Comparison of ENCODE assay signal across 15 cellular contexts in genomic region chr14:101476258-101476930, GRCh38.
DNase-seq lines count a peak whose midpoint lies in the region; ATAC-seq, FAIRE-seq and TF ChIP-seq lines count a peak whose summit lies in the region.
"Had no signal": no experiment of that assay in that cellular context is flagged by ENCODE, and none has a peak within 500 bp of the region (broad histone marks: within the 10 kb centered on the region; RNA-seq: fewer than 3 reads in every experiment).

No MANE protein-coding gene starts in this region.

- CTCF ChIA-PET in naive thymus-derived CD4-positive, alpha-beta T cell (lab: Charles Lee) = no interaction called here

- H3K4me1 ChIP-seq in left ventricle myocardium inferior = no peaks in the 10 kb centered on the region
- peaks cover 27 to 44% (median 29%) of the 10 kb centered on the region in 3 donors for H3K4me1 ChIP-seq in pancreas
- H3K4me1 ChIP-seq in naive thymus-derived CD4-positive, alpha-beta T cell (ENCODE audit: control insufficient read depth in 2 of 2, insufficient read depth in 2 of 2, low read length in 2 of 2) = no peaks in the 10 kb centered on the region

- no peaks in the 10 kb centered on the region for H3K36me3 Mint-ChIP-seq in glutamatergic neuron (ENCODE audit: unreplicated experiment)
- H3K36me3 Mint-ChIP-seq in naive thymus-derived CD4-positive, alpha-beta T cell = no peaks in the 10 kb centered on the region
- no peaks in the 10 kb centered on the region for H3K36me3 Mint-ChIP-seq in activated T-helper 2 cell treated with anti-CD3 and anti-CD28 coated beads, Interferon-gamma antibody, Interleukin-2, Interleukin-4, amounts not matched to agents 10 μg/mL and 5 μg/mL and 100 μg/mL, durations not matched to agents 14 hours and 24 hours and 36 hours (ENCODE audit: low read depth)
- H3K36me3 Mint-ChIP-seq: stimulated activated naive B cell treated with anti-CD40 and anti-IgM and Interleukin-4, amounts not matched to agents 10 μg/mL and 1 μg/mL and 100 μg/mL, for 72 hours had no signal

- H3K4me1 Mint-ChIP-seq in glutamatergic neuron (ENCODE audit: low read depth, unreplicated experiment) = peaks cover 31% of the 10 kb centered on the region
- H3K4me1 Mint-ChIP-seq in naive thymus-derived CD4-positive, alpha-beta T cell = no peaks in the 10 kb centered on the region
- H3K4me1 Mint-ChIP-seq in activated T-helper 2 cell treated with anti-CD3 and anti-CD28 coated beads, Interferon-gamma antibody, Interleukin-2, Interleukin-4, amounts not matched to agents 10 μg/mL and 5 μg/mL and 100 μg/mL, durations not matched to agents 14 hours and 24 hours and 36 hours (ENCODE audit: low read depth) = no peaks in the 10 kb centered on the region
- H3K4me1 Mint-ChIP-seq: stimulated activated naive B cell treated with anti-CD40 and anti-IgM and Interleukin-4, amounts not matched to agents 10 μg/mL and 1 μg/mL and 100 μg/mL, for 72 hours had no signal

- DNase-seq in left ventricle myocardium inferior = no peak
- DNase-seq in Right ventricle myocardium inferior (ENCODE audit: missing footprints) = no peak
- no peak for DNase-seq in glutamatergic neuron
- DNase-seq in pancreas = peak in 5 of 6 donors; percentile 64 to 74 (median 73)
- no peak for DNase-seq in islet precursor cell
- no peak for DNase-seq in naive thymus-derived CD4-positive, alpha-beta T cell
- no peak for DNase-seq in activated T-helper 2 cell treated with anti-CD3 and anti-CD28 coated beads, Interferon-gamma antibody, Interleukin-2, Interleukin-4, amounts not matched to agents 10 μg/mL and 5 μg/mL and 100 μg/mL, durations not matched to agents 14 hours and 24 hours and 36 hours (ENCODE audit: low spot score)
- DNase-seq: activated naive CD4-positive, alpha-beta T cell treated with anti-CD3 and anti-CD28 coated beads for 36 hours; DMS 273 treated with DMSO at 0.1 percent for 48 hours; MM.1S; stimulated activated naive B cell treated with anti-CD40 and anti-IgM and Interleukin-4, amounts not matched to agents 10 μg/mL and 1 μg/mL and 100 μg/mL, for 72 hours had no signal

- peak overlapping the region; percentile 25 for H3K4me3 Mint-ChIP-seq in glutamatergic neuron (ENCODE audit: unreplicated experiment)
- H3K4me3 Mint-ChIP-seq in naive thymus-derived CD4-positive, alpha-beta T cell = peak overlapping the region in 1 of 10 donors; percentile 63
- no peak overlapping the region for H3K4me3 Mint-ChIP-seq in activated T-helper 2 cell treated with anti-CD3 and anti-CD28 coated beads, Interferon-gamma antibody, Interleukin-2, Interleukin-4, amounts not matched to agents 10 μg/mL and 5 μg/mL and 100 μg/mL, durations not matched to agents 14 hours and 24 hours and 36 hours (ENCODE audit: low read depth)
- H3K4me3 Mint-ChIP-seq: activated naive CD4-positive, alpha-beta T cell treated with anti-CD3 and anti-CD28 coated beads for 36 hours; stimulated activated naive B cell treated with anti-CD40 and anti-IgM and Interleukin-4, amounts not matched to agents 10 μg/mL and 1 μg/mL and 100 μg/mL, for 72 hours had no signal

- H3K9me3 ChIP-seq in left ventricle myocardium inferior (replicated peaks) (no peaks in the 10 kb centered on the region), pancreas (no peaks in the 10 kb centered on the region)
- H3K9me3 ChIP-seq in naive thymus-derived CD4-positive, alpha-beta T cell (ENCODE audit: control insufficient read depth in 2 of 3, low read length in 3 of 3) = no peaks in the 10 kb centered on the region

- no peak for ATAC-seq in Right ventricle myocardium inferior
- peak; percentile 71 to 77 (median 74) for ATAC-seq in pancreas
- no peak for ATAC-seq in naive thymus-derived CD4-positive, alpha-beta T cell
- no peak for ATAC-seq in GM19395 (IDR thresholded peaks at IDR 0.05; ENCODE audit: unreplicated experiment)
- ATAC-seq: stimulated activated naive B cell treated with anti-CD40 and anti-IgM and Interleukin-4, amounts not matched to agents 10 μg/mL and 1 μg/mL and 100 μg/mL, for 72 hours had no signal

- H3K27me3 Mint-ChIP-seq in glutamatergic neuron (ENCODE audit: unreplicated experiment) = peaks cover 19% of the 10 kb centered on the region
- H3K27me3 Mint-ChIP-seq in naive thymus-derived CD4-positive, alpha-beta T cell = peaks cover 0 to 37% (median 12%) of the 10 kb centered on the region in 5 donors
- H3K27me3 Mint-ChIP-seq in activated T-helper 2 cell treated with anti-CD3 and anti-CD28 coated beads, Interferon-gamma antibody, Interleukin-2, Interleukin-4, amounts not matched to agents 10 μg/mL and 5 μg/mL and 100 μg/mL, durations not matched to agents 14 hours and 24 hours and 36 hours (ENCODE audit: low read depth) = no peaks in the 10 kb centered on the region

- peaks cover 78% of the 10 kb centered on the region for H3K27me3 ChIP-seq in left ventricle myocardium inferior (ENCODE audit: low read depth)
- H3K27me3 ChIP-seq in pancreas = no peaks in the 10 kb centered on the region
- no peaks in the 10 kb centered on the region for H3K27me3 ChIP-seq in naive thymus-derived CD4-positive, alpha-beta T cell (ENCODE audit: control insufficient read depth in 2 of 2, insufficient read depth in 2 of 2, low read length in 2 of 2)

- peak overlapping the region; percentile 50 for H3K27ac ChIP-seq in left ventricle myocardium inferior (replicated peaks)
- H3K27ac ChIP-seq in pancreas = peak overlapping the region; percentile 56 to 86 (median 82)
- H3K27ac ChIP-seq in naive thymus-derived CD4-positive, alpha-beta T cell (ENCODE audit: low read depth, low read length) = no peak overlapping the region
- H3K27ac ChIP-seq: WERI-Rb-1 had no signal

- H3K9me3 Mint-ChIP-seq in glutamatergic neuron (ENCODE audit: unreplicated experiment) = peaks cover 20% of the 10 kb centered on the region
- H3K9me3 Mint-ChIP-seq in naive thymus-derived CD4-positive, alpha-beta T cell = peaks cover 0 to 6% (median 0%) of the 10 kb centered on the region in 11 donors
- H3K9me3 Mint-ChIP-seq in activated T-helper 2 cell treated with anti-CD3 and anti-CD28 coated beads, Interferon-gamma antibody, Interleukin-2, Interleukin-4, amounts not matched to agents 10 μg/mL and 5 μg/mL and 100 μg/mL, durations not matched to agents 14 hours and 24 hours and 36 hours = no peaks in the 10 kb centered on the region
- H3K9me3 Mint-ChIP-seq: activated naive CD4-positive, alpha-beta T cell treated with anti-CD3 and anti-CD28 coated beads for 36 hours had no signal

- TF ChIP-seq CTCF in left ventricle myocardium inferior (IDR thresholded peaks at IDR 0.05; ENCODE audit: borderline replicate concordance) = no peak
- no peak for TF ChIP-seq CTCF in glutamatergic neuron (IDR thresholded peaks at IDR 0.05; ENCODE audit: partially characterized antibody, unreplicated experiment)
- TF ChIP-seq CTCF in pancreas (IDR thresholded peaks at IDR 0.05) = no peak

- H3K27ac Mint-ChIP-seq in glutamatergic neuron (ENCODE audit: unreplicated experiment) = peak overlapping the region; percentile 76
- H3K27ac Mint-ChIP-seq in naive thymus-derived CD4-positive, alpha-beta T cell = no peak overlapping the region
- H3K27ac Mint-ChIP-seq in activated T-helper 2 cell treated with anti-CD3 and anti-CD28 coated beads, Interferon-gamma antibody, Interleukin-2, Interleukin-4, amounts not matched to agents 10 μg/mL and 5 μg/mL and 100 μg/mL, durations not matched to agents 14 hours and 24 hours and 36 hours = no peak overlapping the region
- H3K27ac Mint-ChIP-seq: activated naive CD4-positive, alpha-beta T cell treated with anti-CD3 and anti-CD28 coated beads for 36 hours; stimulated activated naive B cell treated with anti-CD40 and anti-IgM and Interleukin-4, amounts not matched to agents 10 μg/mL and 1 μg/mL and 100 μg/mL, for 72 hours had no signal

- H3K4me3 ChIP-seq in left ventricle myocardium inferior (no peak overlapping the region), pancreas (peak overlapping the region in 2 of 4 donors; percentile 25)
- no peak overlapping the region for H3K4me3 ChIP-seq in naive thymus-derived CD4-positive, alpha-beta T cell (ENCODE audit: low read length)

- intact Hi-C loops in left ventricle myocardium inferior (cut with micrococcal nuclease) = no loop called here
- intact Hi-C loops in Right ventricle myocardium inferior (cut with DNase I) = no loop called here
- intact Hi-C loops in pancreas (cut with DNase I) = no loop called here
- intact Hi-C loops in naive thymus-derived CD4-positive, alpha-beta T cell (cut with micrococcal nuclease) = no loop called here
- intact Hi-C loops in activated T-helper 2 cell treated with anti-CD3 and anti-CD28 coated beads, Interferon-gamma antibody, Interleukin-2, Interleukin-4, amounts not matched to agents 10 μg/mL and 5 μg/mL and 100 μg/mL, durations not matched to agents 14 hours and 24 hours and 36 hours (cut with micrococcal nuclease) = no loop called here

- FAIRE-seq in pancreas (lab: Jason Lieb, UNC) = no peak
- FAIRE-seq: endothelial cell of umbilical vein, keratinocyte had no signal

- WGBS in pancreas, 2 donors = 27% methylated on average over 10 of the region's 10 CpGs

- H3K36me3 ChIP-seq in left ventricle myocardium inferior (no peaks in the 10 kb centered on the region), pancreas (no peaks in the 10 kb centered on the region)
- no peaks in the 10 kb centered on the region for H3K36me3 ChIP-seq in naive thymus-derived CD4-positive, alpha-beta T cell (ENCODE audit: control insufficient read depth in 2 of 3, insufficient read depth in 3 of 3, low read length in 3 of 3)
- H3K36me3 ChIP-seq: WERI-Rb-1 had no signal

- POLR2A ChIA-PET in naive thymus-derived CD4-positive, alpha-beta T cell (lab: Charles Lee) = no interaction called here

Comparison
In these comparisons a context has a peak if more than half of its experiments do, and no peak if none do; other contexts are left out.
1. DNase-seq: peak in pancreas (5 of 6); none in left ventricle myocardium inferior (single experiment), Right ventricle myocardium inferior (single experiment), glutamatergic neuron (single experiment), islet precursor cell (single experiment), naive thymus-derived CD4-positive, alpha-beta T cell (0 of 9) and activated T-helper 2 cell treated with anti-CD3 and anti-CD28 coated beads, Interferon-gamma antibody, Interleukin-2, Interleukin-4, amounts not matched to agents 10 μg/mL and 5 μg/mL and 100 μg/mL, durations not matched to agents 14 hours and 24 hours and 36 hours (single experiment).
2. ATAC-seq: peak in pancreas (4 of 4); none in Right ventricle myocardium inferior (single experiment), naive thymus-derived CD4-positive, alpha-beta T cell (single experiment) and GM19395 (single experiment).